8 cellular contexts compared by ENCODE assay signal in genomic region chr7:100632951-100633717, GRCh38. TPM values are rescaled to one million over a fixed set of nuclear protein-coding genes. Genes with fewer than 3 reads are reported as not detected.
DNase-seq lines count a peak whose midpoint lies in the region; ATAC-seq and TF ChIP-seq lines count a peak whose summit lies in the region.

No MANE protein-coding gene starts in this region.

- H3K4me3 ChIP-seq in HCT116 (replicated peaks in 1 of 2; ENCODE audit: low read depth in 1 of 2, low read length in 2 of 2) (peak overlapping the region; percentile 54 to 67), OCI-LY7 (ENCODE audit: low read depth, low read length, poor library complexity, severe bottlenecking) (peak overlapping the region; percentile 73), left ventricle myocardium inferior (peak overlapping the region; percentile 68), sigmoid colon (peak overlapping the region; percentile 15 to 49 (median 39))

- peak; percentile 76 for ATAC-seq in HCT116
- ATAC-seq in HG03196 (IDR thresholded peaks at IDR 0.05; ENCODE audit: unreplicated experiment), result no peak

- CTCF ChIA-PET in HCT116 (lab: Charles Lee) (interaction anchor here (0.7 to 2.9 kb wide), 18 partner anchors 9 to 245 kb away, joined by 3 to 18 read pairs (median 5); partner anchors contain the start of genes FBXO24, GNB2, MOSPD3 and POP7), OCI-LY7 (lab: Charles Lee; ENCODE audit: unreplicated experiment) (interaction anchor here (0.6 to 2.7 kb wide), 5 partner anchors 9 to 60 kb away, joined by 3 to 8 read pairs (median 5); partner anchors contain the start of gene MOSPD3)

- H3K4me2 ChIP-seq in HCT116 (ENCODE audit: low read length) (peak overlapping the region; percentile 97), OCI-LY7 (ENCODE audit: low read length) (peak overlapping the region; percentile 79)

- TF ChIP-seq EP300 in sigmoid colon (IDR thresholded peaks at IDR 0.05), result no peak

- RAD21 ChIA-PET in HCT116 (lab: Charles Lee; ENCODE audit: low non-redundant PET in 1 of 2, low total read pairs in 2 of 2, uncharacterized antibody in 2 of 2, unreplicated experiment in 2 of 2), result interaction anchor here (0.6 to 1.0 kb wide), 5 partner anchors 21 to 194 kb away, joined by 3 to 7 read pairs (median 4); partner anchors contain the start of genes EPHB4 (in 1 of the 2) and MOSPD3 (in 1 of the 2)

- in situ Hi-C loops in G401 (cut with HindIII; ENCODE audit: low sequenced_read_pairs), result no loop called here

- no peaks in the 10 kb centered on the region for H3K79me2 ChIP-seq in HCT116 (ENCODE audit: insufficient read depth, low read length)
- no peaks in the 10 kb centered on the region for H3K79me2 ChIP-seq in OCI-LY7 (ENCODE audit: insufficient read depth, low read depth, low read length)

- DNase-seq in DMS153 treated with DMSO at 0.1 percent for 48 hours (lab: John Stamatoyannopoulos, UW; ENCODE audit: unreplicated experiment), result peak; percentile 56
- DNase-seq in HCT116 (ENCODE audit: low read depth, low spot score), result no peak
- DNase-seq in OCI-LY7 (ENCODE audit: low spot score), result peak; percentile 84
- DNase-seq in activated gamma-delta T cell (lab: John Stamatoyannopoulos, UW), result peak; percentile 29
- no peak for DNase-seq in left ventricle myocardium inferior
- peak; percentile 70 for DNase-seq in sigmoid colon
- DNase-seq in G401 (ENCODE audit: low spot score), result no peak

- 1% methylated on average over 72 of the region's 72 CpGs for WGBS in sigmoid colon, 2 donors

- intact Hi-C loops in HCT116 (cut with micrococcal nuclease), result loop anchor here (2.0 to 5.0 kb wide), 2 partner anchors 40 to 59 kb away; partner anchors contain the start of genes GIGYF1 and GNB2
- intact Hi-C loops in OCI-LY7 (cut with micrococcal nuclease; ENCODE audit: unreplicated experiment), result loop anchor here (1.0 kb wide), 1 partner anchor 58 kb away; no protein-coding TSS in a partner anchor
- intact Hi-C loops in left ventricle myocardium inferior (cut with micrococcal nuclease), result no loop called here
- intact Hi-C loops in sigmoid colon (cut with DNase I), result no loop called here

- TF ChIP-seq POLR2A in HCT116 (IDR thresholded peaks at IDR 0.05; ENCODE audit: borderline replicate concordance, extremely low read depth, insufficient read depth, insufficient read length) (no peak), sigmoid colon (IDR thresholded peaks at IDR 0.05) (no peak)

- H3K27ac ChIP-seq in HCT116 (ENCODE audit: low read depth, low read length) (peak overlapping the region; percentile 67), OCI-LY7 (ENCODE audit: low read depth, low read length, poor library complexity, severe bottlenecking) (peak overlapping the region; percentile 44), left ventricle myocardium inferior (replicated peaks) (no peak overlapping the region), sigmoid colon (no peak overlapping the region)

- H2AFZ ChIP-seq in HCT116 (ENCODE audit: low read depth, low read length, poor library complexity, severe bottlenecking) (peak overlapping the region; percentile 78), OCI-LY7 (ENCODE audit: low read length) (peak overlapping the region; percentile 91)

- H3K9me3 ChIP-seq in HCT116 (ENCODE audit: control insufficient read depth in 1 of 2, insufficient read depth in 1 of 2, low read depth in 1 of 2, low read length in 2 of 2) (no peaks in the 10 kb centered on the region), OCI-LY7 (ENCODE audit: low read length) (no peaks in the 10 kb centered on the region), left ventricle myocardium inferior (replicated peaks) (no peaks in the 10 kb centered on the region), sigmoid colon (no peaks in the 10 kb centered on the region)

- H3K4me1 ChIP-seq in HCT116 (ENCODE audit: control insufficient read depth in 1 of 2, insufficient read depth in 2 of 2, low read length in 2 of 2), result peaks cover 6 to 28% of the 10 kb centered on the region in 2 experiments; a peak in 3 of 4 replicates
- H3K4me1 ChIP-seq in OCI-LY7 (ENCODE audit: insufficient read depth, low read length, poor library complexity, severe bottlenecking), result peaks cover 7% of the 10 kb centered on the region
- H3K4me1 ChIP-seq in left ventricle myocardium inferior, result peaks cover 13% of the 10 kb centered on the region
- peaks cover 0 to 12% (median 10%) of the 10 kb centered on the region in 4 donors for H3K4me1 ChIP-seq in sigmoid colon

- H3K27me3 ChIP-seq in HCT116 (ENCODE audit: insufficient read depth, low read length), result no peaks in the 10 kb centered on the region
- H3K27me3 ChIP-seq in left ventricle myocardium inferior (ENCODE audit: low read depth), result peaks cover 79% of the 10 kb centered on the region
- H3K27me3 ChIP-seq in sigmoid colon, result peaks cover 9 to 56% (median 24%) of the 10 kb centered on the region in 3 donors

- no peak for TF ChIP-seq RAD21 in HCT116 (IDR thresholded peaks at IDR 0.05; ENCODE audit: low read depth)

- H4K20me1 ChIP-seq in HCT116 (ENCODE audit: insufficient read depth), result no peaks in the 10 kb centered on the region
- H4K20me1 ChIP-seq in OCI-LY7 (ENCODE audit: insufficient read depth, low read length), result no peaks in the 10 kb centered on the region

- H3K9ac ChIP-seq in HCT116 (ENCODE audit: low read length), result peak overlapping the region; percentile 82

- H3K9me2 ChIP-seq in HCT116 (ENCODE audit: insufficient read depth), result no peaks in the 10 kb centered on the region
- no peaks in the 10 kb centered on the region for H3K9me2 ChIP-seq in OCI-LY7 (ENCODE audit: insufficient read depth, low read length)

- H3K36me3 ChIP-seq in HCT116 (ENCODE audit: control insufficient read depth in 1 of 2, insufficient read depth in 2 of 2, low read length in 2 of 2), result no peaks in the 10 kb centered on the region
- no peaks in the 10 kb centered on the region for H3K36me3 ChIP-seq in OCI-LY7 (ENCODE audit: insufficient read depth, low read length)
- no peaks in the 10 kb centered on the region for H3K36me3 ChIP-seq in left ventricle myocardium inferior
- H3K36me3 ChIP-seq in sigmoid colon, result no peaks in the 10 kb centered on the region

- TF ChIP-seq CTCF in HCT116 (IDR thresholded peaks at IDR 0.05 in 2 of 3, conservative IDR thresholded peaks at IDR 0.05 in 1 of 3; ENCODE audit: borderline replicate concordance in 1 of 3, insufficient read depth in 1 of 3, low read depth in 2 of 3, low read length in 2 of 3), result peak in 2 of 3 experiments; percentile 36 to 57; a peak in 3 of 6 replicates
- TF ChIP-seq CTCF in OCI-LY7 (conservative IDR thresholded peaks at IDR 0.05; ENCODE audit: low read length), result peak; percentile 64
- TF ChIP-seq CTCF in left ventricle myocardium inferior (IDR thresholded peaks at IDR 0.05; ENCODE audit: borderline replicate concordance), result peak; percentile 29
- peak in 3 of 4 experiments; percentile 11 to 19 (median 12) for TF ChIP-seq CTCF in sigmoid colon (IDR thresholded peaks at IDR 0.05)

- TSS peak; percentile 70 for BruUV-seq in HCT116 (replicated peaks; lab: Mats Ljungman, UMichigan)
- BruUV-seq in OCI-LY7 (replicated peaks; lab: Mats Ljungman, UMichigan), result TSS peak; percentile 84

- POLR2A ChIA-PET in HCT116 (lab: Charles Lee), result interaction anchor here (0.7 to 1.2 kb wide), 7 partner anchors 15 to 73 kb away, joined by 3 to 5 read pairs (median 4); partner anchors contain the start of gene POP7
- POLR2A ChIA-PET in OCI-LY7 (lab: Charles Lee), result interaction anchor here (0.6 to 1.8 kb wide), 9 partner anchors 16 to 1167 kb away, joined by 3 to 9 read pairs (median 5); partner anchors contain the start of genes FBXO24, LRCH4 and MOSPD3

TF ChIP-seq in HCT116, 20 proteins besides CTCF, POLR2A, EP300 and RAD21:
- TF ChIP-seq YY1 (IDR thresholded peaks at IDR 0.05; ENCODE audit: extremely low read depth, insufficient replicate concordance, low read depth, low read length) (peak; percentile 5), CBX3 (IDR thresholded peaks at IDR 0.05; ENCODE audit: low read depth) (no peak), POLR2AphosphoS5 (IDR thresholded peaks at IDR 0.05; ENCODE audit: low read depth, low read length) (peak; percentile 59; the same call in 1 of the 2 replicates)

RNA-seq across cellular contexts. Expression of gene TFR2, which starts 8.2 kb away (rescaled TPM):
- total RNA-seq in HCT116 (2021; ENCODE audit: unreplicated experiment) (11.8 TPM), OCI-LY7 (2022) (25.0 and 26.0 TPM in 2 replicates), left ventricle myocardium inferior (0.25 TPM), sigmoid colon (under 1 TPM in 1 of 4 donors, not detected in 3; 0.71 TPM)
- polyA plus RNA-seq in HCT116 (2012), result 9.7 and 10.9 TPM in 2 replicates
- total RNA-seq in OCI-LY7 (2014; rRNA removed; shearing (Covaris generic)), result 8.1 and 12.1 TPM in 2 replicates
- 1 to 10 TPM in 1 of 3 donors, not detected in 2; 2.2 TPM for polyA plus RNA-seq in sigmoid colon
- total RNA-seq in G401 (2014; rRNA removed; shearing (Covaris generic)), result 1.1 and 1.7 TPM in 2 replicates

RNA-seq across cellular contexts. Expression of gene MOSPD3, which starts 20.8 kb away (rescaled TPM):
- total RNA-seq in HCT116 (2021; ENCODE audit: unreplicated experiment) (32.8 TPM), OCI-LY7 (2022) (10.4 and 15.1 TPM in 2 replicates), left ventricle myocardium inferior (10.2 TPM), sigmoid colon (10 to 100 TPM in 3 of 4 donors, 1 to 10 TPM in 1; 8.0 to 16.4 (median 12.0) TPM)
- 23.3 and 27.3 TPM in 2 replicates for polyA plus RNA-seq in HCT116 (2012)
- total RNA-seq in OCI-LY7 (2014; rRNA removed; shearing (Covaris generic)), result 7.1 and 12.0 TPM in 2 replicates
- 10 to 100 TPM; 18.0 to 19.2 (median 18.7) TPM for polyA plus RNA-seq in sigmoid colon
- total RNA-seq in G401 (2014; rRNA removed; shearing (Covaris generic)), result 12.9 and 52.9 TPM in 2 replicates

RNA-seq across cellular contexts. Expression of gene ACTL6B, which starts 23.1 kb away (rescaled TPM):
- total RNA-seq in HCT116 (2021; ENCODE audit: unreplicated experiment) (not detected), OCI-LY7 (2022) (not detected in 2 replicates), left ventricle myocardium inferior (not detected), sigmoid colon (under 1 TPM in 2 of 4 donors, not detected in 2; 0.68 to 0.71 TPM)
- polyA plus RNA-seq in HCT116 (2012), result not detected in 2 replicates
- not detected in 2 replicates for total RNA-seq in OCI-LY7 (2014; rRNA removed; shearing (Covaris generic))
- polyA plus RNA-seq in sigmoid colon, result under 1 TPM in 1 of 3 donors, not detected in 2; 0.58 TPM
- total RNA-seq in G401 (2014; rRNA removed; shearing (Covaris generic)), result 0.14 TPM in 1 of 2 replicates, not detected in the other

RNA-seq across cellular contexts. Expression of gene PCOLCE, which starts 31.0 kb away (rescaled TPM):
- total RNA-seq in HCT116 (2021; ENCODE audit: unreplicated experiment) (12.4 TPM), OCI-LY7 (2022) (32.3 and 38.3 TPM in 2 replicates), left ventricle myocardium inferior (40.8 TPM), sigmoid colon (10 to 100 TPM; 14.3 to 76.4 (median 21.4) TPM)
- polyA plus RNA-seq in HCT116 (2012), result 12.0 and 16.8 TPM in 2 replicates
- 8.8 and 27.6 TPM in 2 replicates for total RNA-seq in OCI-LY7 (2014; rRNA removed; shearing (Covaris generic))
- polyA plus RNA-seq in sigmoid colon, result 10 to 100 TPM in 2 of 3 donors, 1 to 10 TPM in 1; 2.3 to 36.7 (median 10.8) TPM
- total RNA-seq in G401 (2014; rRNA removed; shearing (Covaris generic)), result 72.9 and 82.8 TPM in 2 replicates

RNA-seq across cellular contexts. Expression of gene GNB2, which starts 40.4 kb away (rescaled TPM):
- total RNA-seq in HCT116 (2021; ENCODE audit: unreplicated experiment), result 246 TPM
- 302 and 394 TPM in 2 replicates for polyA plus RNA-seq in HCT116 (2012)
- 59.4 and 80.4 TPM in 2 replicates for total RNA-seq in OCI-LY7 (2014; rRNA removed; shearing (Covaris generic))
- 174 and 180 TPM in 2 replicates for total RNA-seq in OCI-LY7 (2022)
- total RNA-seq in left ventricle myocardium inferior, result 98.3 TPM
- total RNA-seq in sigmoid colon, result 100 to 1,000 TPM; 133 to 199 (median 163) TPM
- polyA plus RNA-seq in sigmoid colon, result 100 to 1,000 TPM; 230 to 286 (median 236) TPM
- total RNA-seq in G401 (2014; rRNA removed; shearing (Covaris generic)), result 232 and 241 TPM in 2 replicates

Comparison
In these comparisons a context has a peak if more than half of its experiments do, and no peak if none do; other contexts are left out.
1. DNase-seq: peak in DMS153 treated with DMSO at 0.1 percent for 48 hours (single experiment), OCI-LY7 (single experiment), activated gamma-delta T cell (single experiment) and sigmoid colon (single experiment); none in HCT116 (single experiment), left ventricle myocardium inferior (single experiment) and G401 (single experiment).
2. H3K27ac ChIP-seq: peak in HCT116 (single experiment) and OCI-LY7 (single experiment); none in left ventricle myocardium inferior (single experiment) and sigmoid colon (0 of 4).
3. CTCF ChIP-seq: peak in every context shown above with its lines; median percentile 64 in OCI-LY7; 46 in HCT116; 29 in left ventricle myocardium inferior; 12 in sigmoid colon.
4. intact Hi-C loops: an anchor here in HCT116 (2.0 to 5.0 kb wide) and OCI-LY7 (1.0 kb wide); none called in left ventricle myocardium inferior and sigmoid colon.
5. Peak in every context shown above with its lines, with median percentiles within 50 percentile points of each other: H3K4me3 ChIP-seq.